In the genomic region with DNA sequence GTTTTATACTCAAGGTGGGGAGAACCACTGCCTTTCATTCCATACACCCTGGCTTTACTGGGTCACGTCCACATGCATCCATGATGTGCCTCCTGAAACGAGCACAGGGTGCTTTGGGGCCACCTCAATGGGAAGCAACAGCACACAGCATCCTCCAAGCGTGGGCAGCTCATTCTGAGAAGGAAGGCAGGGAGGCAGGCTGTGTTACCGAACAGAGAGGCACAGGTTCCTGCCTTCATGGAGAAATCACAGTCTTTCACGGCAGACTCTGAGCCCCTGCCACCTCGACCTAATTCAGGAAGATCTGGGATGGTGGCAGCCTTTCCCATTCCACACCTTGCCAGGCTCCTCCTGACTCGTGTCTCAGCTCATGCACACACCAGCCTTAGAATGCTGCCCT, we compare ENCODE assay signal across 26 cellular contexts.
"Had no signal": no experiment of that assay in that cellular context is flagged by ENCODE, and none has a peak within 500 bp of the region (broad histone marks: within the 10 kb centered on the region; RNA-seq: fewer than 3 reads in every experiment).

No MANE protein-coding gene starts in this region.

- H3K4me1 ChIP-seq: stomach, testis, thyroid gland, tibial artery, tibial nerve, transverse colon, upper lobe of left lung, upper lobe of right lung, uterus, vagina had no signal

- H3K27me3 ChIP-seq: stomach, suprapubic skin, testis, thyroid gland, tibial artery, tibial nerve, transverse colon, upper lobe of left lung, upper lobe of right lung, uterus, vagina had no signal

- H3K27ac ChIP-seq: stomach, suprapubic skin, testis, thoracic aorta, thyroid gland, tibial artery, tibial nerve, transverse colon, upper lobe of left lung, upper lobe of right lung, uterus, vagina had no signal

- ATAC-seq: stimulated activated effector memory CD8-positive, alpha-beta T cell treated with anti-CD3 and anti-CD28 coated beads, Interleukin-12 subunit alpha, Interleukin-12 subunit beta, amount 100 ng/mL, for 72 hours; stimulated activated memory B cell treated with anti-CD40 and anti-IgM and Interleukin-4, amounts not matched to agents 10 μg/mL and 1 μg/mL and 100 μg/mL, for 72 hours; stimulated activated naive B cell treated with anti-CD40 and anti-IgM and Interleukin-4, amounts not matched to agents 10 μg/mL and 1 μg/mL and 100 μg/mL, for 72 hours; stimulated activated naive CD8-positive, alpha-beta T cell treated with anti-CD3 and anti-CD28 coated beads, Interleukin-15, amount 100 ng/mL, for 72 hours; stimulated activated naive CD8-positive, alpha-beta T cell treated with anti-CD3 and anti-CD28 coated beads, Interleukin-15, Interleukin-2, amounts not matched to agents 100 U/mL and 50 U/mL, for 24 hours; upper lobe of right lung had no signal

- H3K9me3 ChIP-seq: stomach, suprapubic skin, testis, thoracic aorta, thyroid gland, tibial artery, tibial nerve, transverse colon, upper lobe of left lung, upper lobe of right lung, uterus, vagina had no signal

- H3K4me3 ChIP-seq: stomach, suprapubic skin, testis, thoracic aorta, thyroid gland, tibial artery, tibial nerve, transverse colon, upper lobe of left lung, upper lobe of right lung, uterus, vagina had no signal

- H3K36me3 ChIP-seq: upper lobe of right lung, uterus, vagina had no signal

- DNase-seq: stimulated activated CD4-positive, alpha-beta T cell treated with anti-CD3 and anti-CD28 coated beads, Interleukin-2, amount 100 ng/mL, for 48 hours; stimulated activated CD4-positive, alpha-beta T cell treated with anti-CD3 and anti-CD28 coated beads, Interleukin-4, amount 100 ng/mL, for 1 hour; stimulated activated CD4-positive, alpha-beta T cell treated with anti-CD3 and anti-CD28 coated beads, Interleukin-4, amount 100 ng/mL, for 24 hours; stimulated activated CD4-positive, alpha-beta T cell treated with anti-CD3 and anti-CD28 coated beads, Interleukin-4, amount 100 ng/mL, for 4 hours; stimulated activated CD8-positive, alpha-beta memory T cell treated with anti-CD3 and anti-CD28 coated beads, Interleukin-4, amount 100 ng/mL, for 48 hours; stimulated activated naive B cell treated with anti-CD40 and anti-IgM and Interleukin-4, amounts not matched to agents 10 μg/mL and 1 μg/mL and 100 μg/mL, for 72 hours; stimulated activated naive CD4-positive, alpha-beta T cell; stimulated activated naive CD4-positive, alpha-beta T cell treated with Interleukin-2 at 50 U/mL for 16 hours; stimulated activated naive CD8-positive, alpha-beta T cell treated with anti-CD3 and anti-CD28 coated beads, Interleukin-15, amount 100 ng/mL, for 72 hours; stimulated activated naive CD8-positive, alpha-beta T cell treated with anti-CD3 and anti-CD28 coated beads, Interleukin-15, Interleukin-2, amounts not matched to agents 100 U/mL and 50 U/mL, for 24 hours; stomach; substantia nigra; testis; thyroid gland; transverse colon; trophoblast cell; upper lobe of left lung; uterus had no signal
